ENCODE assay signal across 8 cellular contexts in the genomic region with DNA sequence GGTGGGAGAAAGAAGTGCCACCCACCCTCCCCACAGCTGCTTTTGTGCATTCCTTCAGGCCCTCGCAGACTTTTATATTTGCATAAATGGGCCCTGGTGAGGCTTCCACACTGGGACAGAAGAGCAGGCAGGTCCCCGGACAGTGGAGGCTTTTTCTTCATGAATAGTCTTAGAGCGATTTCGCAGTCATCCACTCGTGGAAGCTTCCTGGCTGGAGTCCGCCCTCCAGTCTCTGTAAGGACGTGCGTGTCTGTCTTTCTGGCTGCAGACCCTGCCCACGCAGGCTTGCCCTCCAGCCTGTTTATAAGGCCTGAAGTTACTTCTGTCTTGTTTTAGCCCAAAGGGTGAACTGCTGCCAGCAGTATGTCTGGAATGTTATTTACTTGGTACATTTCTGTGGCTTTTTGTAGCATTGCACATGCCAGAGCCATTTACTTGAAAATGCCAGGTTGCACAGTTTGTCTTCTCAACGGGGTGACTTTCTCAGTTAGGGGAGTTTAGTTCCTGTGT.
DNase-seq lines count a peak whose midpoint lies in the region; ATAC-seq and TF ChIP-seq lines count a peak whose summit lies in the region.

No MANE protein-coding gene starts in this region.

- no peak for TF ChIP-seq EP300 in esophagus muscularis mucosa (IDR thresholded peaks at IDR 0.05)

- CTCF ChIA-PET in PC-3 (lab: Charles Lee) = no interaction called here

- H3K4me1 ChIP-seq in BLaER1 treated with 17β-estradiol and CSF1 and Interleukin-3, amounts not matched to agents 10 nM and 100 nM = peaks cover 14 to 24% (median 15%) of the 10 kb centered on the region in 10 experiments
- H3K4me1 ChIP-seq in PC-3 (ENCODE audit: insufficient read depth, low read length) (peaks cover 67% of the 10 kb centered on the region), esophagus muscularis mucosa (peaks cover 47 to 54% (median 52%) of the 10 kb centered on the region in 4 donors)

- H3K79me2 ChIP-seq in PC-3 (ENCODE audit: low read length) = peaks cover 16% of the 10 kb centered on the region

- DNase-seq in PC-3 = peak; percentile 87
- no peak for DNase-seq in esophagus muscularis mucosa (ENCODE audit: extremely low spot score)
- no peak for DNase-seq in omental fat pad (ENCODE audit: low spot score)
- DNase-seq in T-helper 2 cell = no peak

- H2AFZ ChIP-seq in PC-3 (ENCODE audit: low read length) = peak overlapping the region; percentile 42; the same call in 1 of the 2 replicates

- TF ChIP-seq CTCF in PC-3 (conservative IDR thresholded peaks at IDR 0.05; ENCODE audit: low read depth, low read length) = no peak
- no peak for TF ChIP-seq CTCF in esophagus muscularis mucosa (IDR thresholded peaks at IDR 0.05)
- TF ChIP-seq CTCF in omental fat pad (IDR thresholded peaks at IDR 0.05) = no peak

- H3K27me3 ChIP-seq in BLaER1 treated with 17β-estradiol and CSF1 and Interleukin-3, amounts not matched to agents 10 nM and 100 nM = no peaks in the 10 kb centered on the region
- no peaks in the 10 kb centered on the region for H3K27me3 ChIP-seq in PC-3 (ENCODE audit: low read length)
- no peaks in the 10 kb centered on the region for H3K27me3 ChIP-seq in esophagus muscularis mucosa

- H3K27ac ChIP-seq in BLaER1 treated with 17β-estradiol and CSF1 and Interleukin-3, amounts not matched to agents 10 nM and 100 nM = no peak overlapping the region
- H3K27ac ChIP-seq in PC-3 (ENCODE audit: low read length) (peak overlapping the region; percentile 99), esophagus muscularis mucosa (replicated peaks in 1 of 4) (peak overlapping the region; percentile 83 to 90 (median 86))

- H3F3A ChIP-seq in PC-3 (ENCODE audit: low read length, unreplicated experiment) = peaks cover 5% of the 10 kb centered on the region

- H3K36me3 ChIP-seq in BLaER1 treated with 17β-estradiol and CSF1 and Interleukin-3, amounts not matched to agents 10 nM and 100 nM = peaks cover 0 to 31% (median 22%) of the 10 kb centered on the region in 11 experiments; a peak in 12 of 22 replicates
- H3K36me3 ChIP-seq in PC-3 (ENCODE audit: low read depth, low read length) (no peaks in the 10 kb centered on the region), esophagus muscularis mucosa (no peaks in the 10 kb centered on the region)

- H3K9me3 ChIP-seq in BLaER1 treated with 17β-estradiol and CSF1 and Interleukin-3, amounts not matched to agents 10 nM and 100 nM (replicated peaks in 1 of 11) = no peaks in the 10 kb centered on the region
- H3K9me3 ChIP-seq in PC-3 (ENCODE audit: low read length) = no peaks in the 10 kb centered on the region
- H3K9me3 ChIP-seq in esophagus muscularis mucosa = no peaks in the 10 kb centered on the region

- H3K9ac ChIP-seq in BLaER1 treated with 17β-estradiol and CSF1 and Interleukin-3, amounts not matched to agents 10 nM and 100 nM = 0 out of 22 replicates have a peak overlapping the region, but pooled peaks of 1 of the 11 experiments have one; percentile 14
- peak overlapping the region; percentile 47 for H3K9ac ChIP-seq in PC-3 (ENCODE audit: low read length)

- H4K20me1 ChIP-seq in BLaER1 treated with 17β-estradiol and CSF1 and Interleukin-3, amounts not matched to agents 10 nM and 100 nM = peaks cover 0 to 5% (median 0%) of the 10 kb centered on the region in 11 experiments; a peak in 1 of 22 replicates
- no peaks in the 10 kb centered on the region for H4K20me1 ChIP-seq in PC-3 (ENCODE audit: low read length)

- H3K4me3 ChIP-seq in BLaER1 treated with 17β-estradiol and CSF1 and Interleukin-3, amounts not matched to agents 10 nM and 100 nM = no peak overlapping the region
- H3K4me3 ChIP-seq in PC-3 (ENCODE audit: low read length) (peak overlapping the region; percentile 7; the same call in 1 of the 2 replicates), esophagus muscularis mucosa (peak overlapping the region in 2 of 4 donors; percentile 3 to 15)

- POLR2A ChIA-PET in PC-3 (lab: Charles Lee; ENCODE audit: unreplicated experiment) = interaction anchor here (1.1 kb wide), 1 partner anchor 96 kb away, joined by 4 read pairs; no protein-coding TSS in a partner anchor

- peak overlapping the region; percentile 4 to 59 (median 42); a peak in 20 of 22 replicates for H3K4me2 ChIP-seq in BLaER1 treated with 17β-estradiol and CSF1 and Interleukin-3, amounts not matched to agents 10 nM and 100 nM
- H3K4me2 ChIP-seq in PC-3 (ENCODE audit: low read length) = peak overlapping the region; percentile 73

- intact Hi-C loops in PC-3 (cut with micrococcal nuclease) = no loop called here
- intact Hi-C loops in esophagus muscularis mucosa (cut with DNase I) = no loop called here

- BruUV-seq in PC-3 (replicated peaks; lab: Mats Ljungman, UMichigan) = no TSS peak

- ATAC-seq in PC-3 (peak; percentile 78), omental fat pad (ENCODE audit: low FRiP score) (peak; percentile 21), HG03432 (IDR thresholded peaks at IDR 0.05; ENCODE audit: unreplicated experiment) (no peak), HG03045 (IDR thresholded peaks at IDR 0.05; ENCODE audit: unreplicated experiment) (no peak), HG02973 (IDR thresholded peaks at IDR 0.05; ENCODE audit: unreplicated experiment) (no peak)

- TF ChIP-seq POLR2A in esophagus muscularis mucosa (IDR thresholded peaks at IDR 0.05; ENCODE audit: low read depth) = no peak

- 39% methylated on average over 10 of the region's 10 CpGs for WGBS in esophagus muscularis mucosa

- no peaks in the 10 kb centered on the region for H3K9me2 ChIP-seq in PC-3 (replicated peaks; ENCODE audit: low read length)

Comparison
In these comparisons a context has a peak if more than half of its experiments do, and no peak if none do; other contexts are left out.
1. H3K27ac ChIP-seq: peak in PC-3 (single experiment) and esophagus muscularis mucosa (4 of 4); none in BLaER1 treated with 17β-estradiol and CSF1 and Interleukin-3, amounts not matched to agents 10 nM and 100 nM (0 of 11).
2. ATAC-seq: peak in PC-3 (single experiment) and omental fat pad (single experiment); none in HG03432 (single experiment), HG03045 (single experiment) and HG02973 (single experiment).